2 cellular contexts compared by ENCODE assay signal in the genomic region with DNA sequence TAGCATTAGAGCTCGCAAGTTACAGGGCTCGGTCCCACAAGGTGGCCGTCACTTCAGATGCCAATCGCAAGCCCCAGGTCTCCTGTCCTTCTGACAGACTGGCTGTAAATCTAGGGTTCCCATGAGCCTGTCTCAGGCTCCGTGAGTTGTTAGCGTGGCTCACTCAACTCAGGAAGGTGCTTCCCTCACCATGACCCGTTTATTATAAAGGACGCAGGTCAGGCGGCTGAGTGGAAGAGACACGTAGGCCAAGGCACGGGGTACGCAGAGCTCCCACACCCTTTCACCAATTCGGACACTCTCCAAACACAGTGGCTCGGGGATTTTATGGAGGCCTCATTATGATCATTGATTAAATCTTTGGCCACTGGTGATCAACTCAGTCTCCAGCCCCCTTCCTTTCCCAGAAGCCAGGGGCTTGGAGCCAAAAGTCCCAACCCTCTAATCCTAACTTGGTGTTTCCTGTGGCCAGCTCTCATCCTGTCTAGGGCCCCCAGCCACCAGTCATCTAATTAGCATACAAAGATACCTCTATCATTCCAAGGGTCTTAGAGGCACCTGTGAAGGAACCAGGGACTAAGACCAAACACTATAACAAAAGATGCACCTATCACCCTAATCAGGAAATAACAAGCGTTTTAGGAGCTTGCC.
TF ChIP-seq lines count a peak whose summit lies in the region.

No MANE protein-coding gene starts in this region.

TF ChIP-seq in SK-N-SH, 30 proteins besides CTCF, POLR2A, EP300 and RAD21 (continued from another document):
- TF ChIP-seq, protein P1, sequence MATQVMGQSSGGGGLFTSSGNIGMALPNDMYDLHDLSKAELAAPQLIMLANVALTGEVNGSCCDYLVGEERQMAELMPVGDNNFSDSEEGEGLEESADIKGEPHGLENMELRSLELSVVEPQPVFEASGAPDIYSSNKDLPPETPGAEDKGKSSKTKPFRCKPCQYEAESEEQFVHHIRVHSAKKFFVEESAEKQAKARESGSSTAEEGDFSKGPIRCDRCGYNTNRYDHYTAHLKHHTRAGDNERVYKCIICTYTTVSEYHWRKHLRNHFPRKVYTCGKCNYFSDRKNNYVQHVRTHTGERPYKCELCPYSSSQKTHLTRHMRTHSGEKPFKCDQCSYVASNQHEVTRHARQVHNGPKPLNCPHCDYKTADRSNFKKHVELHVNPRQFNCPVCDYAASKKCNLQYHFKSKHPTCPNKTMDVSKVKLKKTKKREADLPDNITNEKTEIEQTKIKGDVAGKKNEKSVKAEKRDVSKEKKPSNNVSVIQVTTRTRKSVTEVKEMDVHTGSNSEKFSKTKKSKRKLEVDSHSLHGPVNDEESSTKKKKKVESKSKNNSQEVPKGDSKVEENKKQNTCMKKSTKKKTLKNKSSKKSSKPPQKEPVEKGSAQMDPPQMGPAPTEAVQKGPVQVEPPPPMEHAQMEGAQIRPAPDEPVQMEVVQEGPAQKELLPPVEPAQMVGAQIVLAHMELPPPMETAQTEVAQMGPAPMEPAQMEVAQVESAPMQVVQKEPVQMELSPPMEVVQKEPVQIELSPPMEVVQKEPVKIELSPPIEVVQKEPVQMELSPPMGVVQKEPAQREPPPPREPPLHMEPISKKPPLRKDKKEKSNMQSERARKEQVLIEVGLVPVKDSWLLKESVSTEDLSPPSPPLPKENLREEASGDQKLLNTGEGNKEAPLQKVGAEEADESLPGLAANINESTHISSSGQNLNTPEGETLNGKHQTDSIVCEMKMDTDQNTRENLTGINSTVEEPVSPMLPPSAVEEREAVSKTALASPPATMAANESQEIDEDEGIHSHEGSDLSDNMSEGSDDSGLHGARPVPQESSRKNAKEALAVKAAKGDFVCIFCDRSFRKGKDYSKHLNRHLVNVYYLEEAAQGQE (IDR thresholded peaks at IDR 0.05; ENCODE audit: low read depth, low read length) = no peak
- TF ChIP-seq FOXM1 (IDR thresholded peaks at IDR 0.05; ENCODE audit: low read depth) = no peak
- TF ChIP-seq YY1 (IDR thresholded peaks at IDR 0.05; ENCODE audit: low read depth) = no peak
- no peak for TF ChIP-seq NRF1 (IDR thresholded peaks at IDR 0.05; ENCODE audit: low read depth, low read length)
TF ChIP-seq in SK-N-SH: peak in this region for 0.

TF ChIP-seq in SK-N-SH treated with all-trans-retinoic acid at 6 μM for 48 hours, 23 proteins besides CTCF, POLR2A, EP300 and RAD21 (continued from another document):
- TF ChIP-seq BACH2 (CRISPR knock-in tag; IDR thresholded peaks at IDR 0.05; ENCODE audit: borderline replicate concordance) = no peak
- TF ChIP-seq ZC3H10 (CRISPR knock-in tag; IDR thresholded peaks at IDR 0.05) = no peak
- TF ChIP-seq PPARA (CRISPR knock-in tag; IDR thresholded peaks at IDR 0.05; ENCODE audit: borderline replicate concordance) = no peak
- TF ChIP-seq RARB (CRISPR knock-in tag; IDR thresholded peaks at IDR 0.05) = no peak
- TF ChIP-seq, protein P2, sequence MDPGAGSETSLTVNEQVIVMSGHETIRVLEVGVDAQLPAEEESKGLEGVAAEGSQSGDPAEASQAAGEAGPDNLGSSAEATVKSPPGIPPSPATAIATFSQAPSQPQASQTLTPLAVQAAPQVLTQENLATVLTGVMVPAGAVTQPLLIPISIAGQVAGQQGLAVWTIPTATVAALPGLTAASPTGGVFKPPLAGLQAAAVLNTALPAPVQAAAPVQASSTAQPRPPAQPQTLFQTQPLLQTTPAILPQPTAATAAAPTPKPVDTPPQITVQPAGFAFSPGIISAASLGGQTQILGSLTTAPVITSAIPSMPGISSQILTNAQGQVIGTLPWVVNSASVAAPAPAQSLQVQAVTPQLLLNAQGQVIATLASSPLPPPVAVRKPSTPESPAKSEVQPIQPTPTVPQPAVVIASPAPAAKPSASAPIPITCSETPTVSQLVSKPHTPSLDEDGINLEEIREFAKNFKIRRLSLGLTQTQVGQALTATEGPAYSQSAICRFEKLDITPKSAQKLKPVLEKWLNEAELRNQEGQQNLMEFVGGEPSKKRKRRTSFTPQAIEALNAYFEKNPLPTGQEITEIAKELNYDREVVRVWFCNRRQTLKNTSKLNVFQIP (CRISPR knock-in tag; IDR thresholded peaks at IDR 0.05; ENCODE audit: borderline replicate concordance, low read depth) = no peak
- TF ChIP-seq TCF4 (CRISPR knock-in tag; IDR thresholded peaks at IDR 0.05; ENCODE audit: borderline replicate concordance) = no peak
- TF ChIP-seq, protein P3, sequence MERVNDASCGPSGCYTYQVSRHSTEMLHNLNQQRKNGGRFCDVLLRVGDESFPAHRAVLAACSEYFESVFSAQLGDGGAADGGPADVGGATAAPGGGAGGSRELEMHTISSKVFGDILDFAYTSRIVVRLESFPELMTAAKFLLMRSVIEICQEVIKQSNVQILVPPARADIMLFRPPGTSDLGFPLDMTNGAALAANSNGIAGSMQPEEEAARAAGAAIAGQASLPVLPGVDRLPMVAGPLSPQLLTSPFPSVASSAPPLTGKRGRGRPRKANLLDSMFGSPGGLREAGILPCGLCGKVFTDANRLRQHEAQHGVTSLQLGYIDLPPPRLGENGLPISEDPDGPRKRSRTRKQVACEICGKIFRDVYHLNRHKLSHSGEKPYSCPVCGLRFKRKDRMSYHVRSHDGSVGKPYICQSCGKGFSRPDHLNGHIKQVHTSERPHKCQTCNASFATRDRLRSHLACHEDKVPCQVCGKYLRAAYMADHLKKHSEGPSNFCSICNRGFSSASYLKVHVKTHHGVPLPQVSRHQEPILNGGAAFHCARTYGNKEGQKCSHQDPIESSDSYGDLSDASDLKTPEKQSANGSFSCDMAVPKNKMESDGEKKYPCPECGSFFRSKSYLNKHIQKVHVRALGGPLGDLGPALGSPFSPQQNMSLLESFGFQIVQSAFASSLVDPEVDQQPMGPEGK (CRISPR knock-in tag; IDR thresholded peaks at IDR 0.05; ENCODE audit: borderline replicate concordance) = no peak
- no peak for TF ChIP-seq SNAI2 (CRISPR knock-in tag; IDR thresholded peaks at IDR 0.05)
- TF ChIP-seq ZFP3 (CRISPR knock-in tag; IDR thresholded peaks at IDR 0.05) = no peak
- TF ChIP-seq ZNF565 (CRISPR knock-in tag; conservative IDR thresholded peaks at IDR 0.05; ENCODE audit: low read depth) = no peak
- TF ChIP-seq ZNF70 (CRISPR knock-in tag; IDR thresholded peaks at IDR 0.05) = no peak
- TF ChIP-seq GLIS3 (CRISPR knock-in tag; IDR thresholded peaks at IDR 0.05) = no peak
- no peak for TF ChIP-seq ISL1 (CRISPR knock-in tag; IDR thresholded peaks at IDR 0.05)
- no peak for TF ChIP-seq ZFP30 (CRISPR knock-in tag; IDR thresholded peaks at IDR 0.05)
- TF ChIP-seq, protein P4, sequence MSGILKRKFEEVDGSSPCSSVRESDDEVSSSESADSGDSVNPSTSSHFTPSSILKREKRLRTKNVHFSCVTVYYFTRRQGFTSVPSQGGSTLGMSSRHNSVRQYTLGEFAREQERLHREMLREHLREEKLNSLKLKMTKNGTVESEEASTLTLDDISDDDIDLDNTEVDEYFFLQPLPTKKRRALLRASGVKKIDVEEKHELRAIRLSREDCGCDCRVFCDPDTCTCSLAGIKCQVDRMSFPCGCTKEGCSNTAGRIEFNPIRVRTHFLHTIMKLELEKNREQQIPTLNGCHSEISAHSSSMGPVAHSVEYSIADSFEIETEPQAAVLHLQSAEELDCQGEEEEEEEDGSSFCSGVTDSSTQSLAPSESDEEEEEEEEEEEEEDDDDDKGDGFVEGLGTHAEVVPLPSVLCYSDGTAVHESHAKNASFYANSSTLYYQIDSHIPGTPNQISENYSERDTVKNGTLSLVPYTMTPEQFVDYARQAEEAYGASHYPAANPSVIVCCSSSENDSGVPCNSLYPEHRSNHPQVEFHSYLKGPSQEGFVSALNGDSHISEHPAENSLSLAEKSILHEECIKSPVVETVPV (CRISPR knock-in tag; IDR thresholded peaks at IDR 0.05) = no peak
- TF ChIP-seq CSDC2 (CRISPR knock-in tag; IDR thresholded peaks at IDR 0.05) = no peak
- no peak for TF ChIP-seq OSR1 (CRISPR knock-in tag; IDR thresholded peaks at IDR 0.05)
- no peak for TF ChIP-seq TOX (CRISPR knock-in tag; IDR thresholded peaks at IDR 0.05; ENCODE audit: borderline replicate concordance)
